Comparison of ENCODE assay signal across 1 cellular context in the genomic region with DNA sequence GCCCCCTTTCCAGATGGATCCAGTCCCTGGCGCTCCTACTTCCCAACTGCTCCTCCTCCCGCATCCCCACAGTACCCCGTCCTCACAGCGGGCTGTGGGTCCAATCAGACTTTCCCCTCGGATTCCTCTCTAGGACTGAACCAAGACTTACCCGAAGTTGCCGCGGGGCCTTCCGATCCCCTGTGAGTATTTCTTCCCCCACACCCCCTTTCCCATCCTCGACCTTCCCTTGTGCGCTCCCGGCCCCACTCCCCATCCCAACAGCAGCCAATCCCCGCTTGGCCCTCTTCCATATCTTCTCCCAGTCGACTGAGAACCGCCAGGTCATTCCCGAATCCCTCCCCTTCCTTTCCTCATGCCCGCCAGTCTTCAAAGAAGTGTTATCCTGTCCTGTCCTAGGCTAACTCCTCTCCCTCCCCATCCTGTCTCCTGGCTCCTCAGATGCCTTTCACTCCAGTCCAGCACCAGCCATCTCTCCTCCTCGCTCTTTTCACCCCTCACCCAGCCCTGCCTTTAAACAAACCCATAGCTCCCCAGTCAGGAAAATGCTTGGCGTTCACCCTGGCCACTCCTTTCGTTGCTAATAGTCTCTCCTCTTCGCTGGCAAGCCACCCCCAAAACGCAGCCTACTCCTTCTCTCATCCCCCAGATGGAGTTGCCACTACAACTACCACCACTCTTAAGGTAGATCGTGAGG.
A peak's percentile ranks its signal among the peaks of the same experiment; 100 is the strongest.
TF ChIP-seq lines count a peak whose summit lies in the region.

No MANE protein-coding gene starts in this region.

TF ChIP-seq in HepG2, 621 proteins besides CTCF, POLR2A, EP300 and RAD21 (continued from another document):
- TF ChIP-seq, protein P1, sequence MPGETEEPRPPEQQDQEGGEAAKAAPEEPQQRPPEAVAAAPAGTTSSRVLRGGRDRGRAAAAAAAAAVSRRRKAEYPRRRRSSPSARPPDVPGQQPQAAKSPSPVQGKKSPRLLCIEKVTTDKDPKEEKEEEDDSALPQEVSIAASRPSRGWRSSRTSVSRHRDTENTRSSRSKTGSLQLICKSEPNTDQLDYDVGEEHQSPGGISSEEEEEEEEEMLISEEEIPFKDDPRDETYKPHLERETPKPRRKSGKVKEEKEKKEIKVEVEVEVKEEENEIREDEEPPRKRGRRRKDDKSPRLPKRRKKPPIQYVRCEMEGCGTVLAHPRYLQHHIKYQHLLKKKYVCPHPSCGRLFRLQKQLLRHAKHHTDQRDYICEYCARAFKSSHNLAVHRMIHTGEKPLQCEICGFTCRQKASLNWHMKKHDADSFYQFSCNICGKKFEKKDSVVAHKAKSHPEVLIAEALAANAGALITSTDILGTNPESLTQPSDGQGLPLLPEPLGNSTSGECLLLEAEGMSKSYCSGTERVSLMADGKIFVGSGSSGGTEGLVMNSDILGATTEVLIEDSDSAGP (CRISPR knock-in tag; IDR thresholded peaks at IDR 0.05; ENCODE audit: borderline replicate concordance): peak; percentile 32; the same call in 1 of the 2 replicates
- TF ChIP-seq ZBTB38 (CRISPR knock-in tag; IDR thresholded peaks at IDR 0.05): no peak
- TF ChIP-seq KMT2A (CRISPR knock-in tag; IDR thresholded peaks at IDR 0.05): peak; percentile 16; the same call in 1 of the 2 replicates
- peak; percentile 66; the same call in 1 of the 2 replicates for TF ChIP-seq ZNF263 (CRISPR knock-in tag; IDR thresholded peaks at IDR 0.05)
- 0 out of 2 replicates have a peak, but pooled peaks have one; percentile 30 for TF ChIP-seq ZNF572 (CRISPR knock-in tag; IDR thresholded peaks at IDR 0.05)
- TF ChIP-seq GLI4 (CRISPR knock-in tag; IDR thresholded peaks at IDR 0.05; ENCODE audit: borderline replicate concordance): peak; percentile 49; the same call in 1 of the 2 replicates
- 0 out of 2 replicates have a peak, but pooled peaks have one; percentile 32 for TF ChIP-seq ZBTB20 (CRISPR knock-in tag; IDR thresholded peaks at IDR 0.05; ENCODE audit: borderline replicate concordance, low read depth)
- no peak for TF ChIP-seq ZFY (CRISPR knock-in tag; IDR thresholded peaks at IDR 0.05)
- TF ChIP-seq, protein P2, sequence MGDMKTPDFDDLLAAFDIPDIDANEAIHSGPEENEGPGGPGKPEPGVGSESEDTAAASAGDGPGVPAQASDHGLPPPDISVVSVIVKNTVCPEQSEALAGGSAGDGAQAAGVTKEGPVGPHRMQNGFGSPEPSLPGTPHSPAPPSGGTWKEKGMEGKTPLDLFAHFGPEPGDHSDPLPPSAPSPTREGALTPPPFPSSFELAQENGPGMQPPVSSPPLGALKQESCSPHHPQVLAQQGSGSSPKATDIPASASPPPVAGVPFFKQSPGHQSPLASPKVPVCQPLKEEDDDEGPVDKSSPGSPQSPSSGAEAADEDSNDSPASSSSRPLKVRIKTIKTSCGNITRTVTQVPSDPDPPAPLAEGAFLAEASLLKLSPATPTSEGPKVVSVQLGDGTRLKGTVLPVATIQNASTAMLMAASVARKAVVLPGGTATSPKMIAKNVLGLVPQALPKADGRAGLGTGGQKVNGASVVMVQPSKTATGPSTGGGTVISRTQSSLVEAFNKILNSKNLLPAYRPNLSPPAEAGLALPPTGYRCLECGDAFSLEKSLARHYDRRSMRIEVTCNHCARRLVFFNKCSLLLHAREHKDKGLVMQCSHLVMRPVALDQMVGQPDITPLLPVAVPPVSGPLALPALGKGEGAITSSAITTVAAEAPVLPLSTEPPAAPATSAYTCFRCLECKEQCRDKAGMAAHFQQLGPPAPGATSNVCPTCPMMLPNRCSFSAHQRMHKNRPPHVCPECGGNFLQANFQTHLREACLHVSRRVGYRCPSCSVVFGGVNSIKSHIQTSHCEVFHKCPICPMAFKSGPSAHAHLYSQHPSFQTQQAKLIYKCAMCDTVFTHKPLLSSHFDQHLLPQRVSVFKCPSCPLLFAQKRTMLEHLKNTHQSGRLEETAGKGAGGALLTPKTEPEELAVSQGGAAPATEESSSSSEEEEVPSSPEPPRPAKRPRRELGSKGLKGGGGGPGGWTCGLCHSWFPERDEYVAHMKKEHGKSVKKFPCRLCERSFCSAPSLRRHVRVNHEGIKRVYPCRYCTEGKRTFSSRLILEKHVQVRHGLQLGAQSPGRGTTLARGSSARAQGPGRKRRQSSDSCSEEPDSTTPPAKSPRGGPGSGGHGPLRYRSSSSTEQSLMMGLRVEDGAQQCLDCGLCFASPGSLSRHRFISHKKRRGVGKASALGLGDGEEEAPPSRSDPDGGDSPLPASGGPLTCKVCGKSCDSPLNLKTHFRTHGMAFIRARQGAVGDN (CRISPR knock-in tag; IDR thresholded peaks at IDR 0.05): peak; percentile 13; the same call in 1 of the 2 replicates
- TF ChIP-seq NCOA2 (CRISPR knock-in tag; IDR thresholded peaks at IDR 0.05): no peak
- TF ChIP-seq ZNF430 (CRISPR knock-in tag; IDR thresholded peaks at IDR 0.05): no peak; the same call in 1 of the 2 replicates
- no peak for TF ChIP-seq ZNF703 (CRISPR knock-in tag; IDR thresholded peaks at IDR 0.05; ENCODE audit: borderline replicate concordance)
- TF ChIP-seq WIZ (CRISPR knock-in tag; IDR thresholded peaks at IDR 0.05): no peak
- no peak for TF ChIP-seq HMGA1 (CRISPR knock-in tag; conservative IDR thresholded peaks at IDR 0.05)
- TF ChIP-seq, protein P3, sequence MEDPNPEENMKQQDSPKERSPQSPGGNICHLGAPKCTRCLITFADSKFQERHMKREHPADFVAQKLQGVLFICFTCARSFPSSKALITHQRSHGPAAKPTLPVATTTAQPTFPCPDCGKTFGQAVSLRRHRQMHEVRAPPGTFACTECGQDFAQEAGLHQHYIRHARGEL (CRISPR knock-in tag; IDR thresholded peaks at IDR 0.05): no peak
- no peak for TF ChIP-seq SMAD1 (CRISPR knock-in tag; IDR thresholded peaks at IDR 0.05; ENCODE audit: borderline replicate concordance, low read depth)
- TF ChIP-seq HOXA7 (CRISPR knock-in tag; IDR thresholded peaks at IDR 0.05): no peak
- TF ChIP-seq, protein P4, sequence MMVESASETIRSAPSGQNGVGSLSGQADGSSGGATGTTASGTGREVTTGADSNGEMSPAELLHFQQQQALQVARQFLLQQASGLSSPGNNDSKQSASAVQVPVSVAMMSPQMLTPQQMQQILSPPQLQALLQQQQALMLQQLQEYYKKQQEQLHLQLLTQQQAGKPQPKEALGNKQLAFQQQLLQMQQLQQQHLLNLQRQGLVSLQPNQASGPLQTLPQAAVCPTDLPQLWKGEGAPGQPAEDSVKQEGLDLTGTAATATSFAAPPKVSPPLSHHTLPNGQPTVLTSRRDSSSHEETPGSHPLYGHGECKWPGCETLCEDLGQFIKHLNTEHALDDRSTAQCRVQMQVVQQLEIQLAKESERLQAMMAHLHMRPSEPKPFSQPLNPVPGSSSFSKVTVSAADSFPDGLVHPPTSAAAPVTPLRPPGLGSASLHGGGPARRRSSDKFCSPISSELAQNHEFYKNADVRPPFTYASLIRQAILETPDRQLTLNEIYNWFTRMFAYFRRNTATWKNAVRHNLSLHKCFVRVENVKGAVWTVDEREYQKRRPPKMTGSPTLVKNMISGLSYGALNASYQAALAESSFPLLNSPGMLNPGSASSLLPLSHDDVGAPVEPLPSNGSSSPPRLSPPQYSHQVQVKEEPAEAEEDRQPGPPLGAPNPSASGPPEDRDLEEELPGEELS (CRISPR knock-in tag; IDR thresholded peaks at IDR 0.05): no peak; the same call in 1 of the 2 replicates
- 0 out of 2 replicates have a peak, but pooled peaks have one; percentile 39 for TF ChIP-seq ZNF234 (CRISPR knock-in tag; conservative IDR thresholded peaks at IDR 0.05)
- no peak for TF ChIP-seq MYNN (CRISPR knock-in tag; IDR thresholded peaks at IDR 0.05; ENCODE audit: low read depth)
- no peak for TF ChIP-seq SAP130 (CRISPR knock-in tag; IDR thresholded peaks at IDR 0.05; ENCODE audit: low read depth)
- TF ChIP-seq, protein P5, sequence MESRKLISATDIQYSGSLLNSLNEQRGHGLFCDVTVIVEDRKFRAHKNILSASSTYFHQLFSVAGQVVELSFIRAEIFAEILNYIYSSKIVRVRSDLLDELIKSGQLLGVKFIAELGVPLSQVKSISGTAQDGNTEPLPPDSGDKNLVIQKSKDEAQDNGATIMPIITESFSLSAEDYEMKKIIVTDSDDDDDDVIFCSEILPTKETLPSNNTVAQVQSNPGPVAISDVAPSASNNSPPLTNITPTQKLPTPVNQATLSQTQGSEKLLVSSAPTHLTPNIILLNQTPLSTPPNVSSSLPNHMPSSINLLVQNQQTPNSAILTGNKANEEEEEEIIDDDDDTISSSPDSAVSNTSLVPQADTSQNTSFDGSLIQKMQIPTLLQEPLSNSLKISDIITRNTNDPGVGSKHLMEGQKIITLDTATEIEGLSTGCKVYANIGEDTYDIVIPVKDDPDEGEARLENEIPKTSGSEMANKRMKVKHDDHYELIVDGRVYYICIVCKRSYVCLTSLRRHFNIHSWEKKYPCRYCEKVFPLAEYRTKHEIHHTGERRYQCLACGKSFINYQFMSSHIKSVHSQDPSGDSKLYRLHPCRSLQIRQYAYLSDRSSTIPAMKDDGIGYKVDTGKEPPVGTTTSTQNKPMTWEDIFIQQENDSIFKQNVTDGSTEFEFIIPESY (CRISPR knock-in tag; IDR thresholded peaks at IDR 0.05): 0 out of 2 replicates have a peak, but pooled peaks have one; percentile 2
- no peak for TF ChIP-seq MBNL3 (CRISPR knock-in tag; conservative IDR thresholded peaks at IDR 0.05)
- TF ChIP-seq KMT2B (CRISPR knock-in tag; IDR thresholded peaks at IDR 0.05): no peak
- TF ChIP-seq, protein P6, sequence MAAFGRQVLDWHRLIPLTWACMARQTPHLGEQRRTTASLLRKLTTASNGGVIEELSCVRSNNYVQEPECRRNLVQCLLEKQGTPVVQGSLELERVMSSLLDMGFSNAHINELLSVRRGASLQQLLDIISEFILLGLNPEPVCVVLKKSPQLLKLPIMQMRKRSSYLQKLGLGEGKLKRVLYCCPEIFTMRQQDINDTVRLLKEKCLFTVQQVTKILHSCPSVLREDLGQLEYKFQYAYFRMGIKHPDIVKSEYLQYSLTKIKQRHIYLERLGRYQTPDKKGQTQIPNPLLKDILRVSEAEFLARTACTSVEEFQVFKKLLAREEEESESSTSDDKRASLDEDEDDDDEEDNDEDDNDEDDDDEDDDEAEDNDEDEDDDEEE (CRISPR knock-in tag; IDR thresholded peaks at IDR 0.05): peak; percentile 54; the same call in 1 of the 2 replicates
TF ChIP-seq in HepG2: peak in this region for 32.
